Comparison of ENCODE assay signal across 8 cellular contexts in the genomic region with DNA sequence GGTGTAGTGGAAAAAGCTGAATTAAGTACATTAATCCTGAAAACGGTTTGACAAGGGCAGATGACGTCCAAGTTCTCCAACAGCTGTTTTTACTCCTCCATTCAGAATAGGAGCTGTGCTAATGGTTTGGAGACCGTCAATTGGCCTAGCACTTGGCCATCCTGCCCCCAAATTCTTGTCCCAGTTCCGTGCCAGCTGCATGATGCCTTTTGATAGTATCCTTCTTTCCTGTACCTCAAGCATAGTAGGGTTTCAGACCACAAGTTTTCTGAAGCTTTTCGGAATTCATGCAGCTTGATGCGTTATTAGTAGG. TPM values are rescaled to one million over a fixed set of nuclear protein-coding genes. Genes with fewer than 3 reads are reported as not detected.
DNase-seq lines count a peak whose midpoint lies in the region; ATAC-seq and TF ChIP-seq lines count a peak whose summit lies in the region.

No MANE protein-coding gene starts in this region.

- H3K4me3 Mint-ChIP-seq in IgD-negative memory B cell = peak overlapping the region; percentile 76 to 97 (median 93)

- intact Hi-C loops in left lung (cut with DNase I) = no loop called here

- no peaks in the 10 kb centered on the region for H3K9me3 Mint-ChIP-seq in IgD-negative memory B cell

- H3K27me3 ChIP-seq in brain microvascular endothelial cell (replicated peaks) (no peaks in the 10 kb centered on the region), left lung (no peaks in the 10 kb centered on the region), thymus (ENCODE audit: control insufficient read depth, insufficient read depth) (peaks cover 3% of the 10 kb centered on the region)

- peak overlapping the region; percentile 95 for H3K4me3 ChIP-seq in brain microvascular endothelial cell (ENCODE audit: low read depth, low read length)
- peak overlapping the region; percentile 76 to 87 for H3K4me3 ChIP-seq in left lung
- peak overlapping the region; percentile 74 for H3K4me3 ChIP-seq in thymus (ENCODE audit: low read length)

- TF ChIP-seq CTCF in brain microvascular endothelial cell (IDR thresholded peaks at IDR 0.05; ENCODE audit: low read depth, low read length, missing control alignments) (no peak), left lung (IDR thresholded peaks at IDR 0.05) (no peak)

- peaks cover 5 to 13% (median 8%) of the 10 kb centered on the region in 3 donors for H3K4me1 Mint-ChIP-seq in IgD-negative memory B cell

- H3K27ac Mint-ChIP-seq in IgD-negative memory B cell = peak overlapping the region; percentile 48 to 89 (median 62)

- H3K36me3 Mint-ChIP-seq in IgD-negative memory B cell = peaks cover 2% of the 10 kb centered on the region

- peaks cover 3 to 26% of the 10 kb centered on the region in 2 donors for H3K4me1 ChIP-seq in left lung
- peaks cover 10% of the 10 kb centered on the region for H3K4me1 ChIP-seq in thymus (ENCODE audit: control insufficient read depth, insufficient read depth, low read length)

- H3K27ac ChIP-seq in brain microvascular endothelial cell (peak overlapping the region; percentile 46), left lung (peak overlapping the region; percentile 80 to 86), thymus (ENCODE audit: low read depth) (peak overlapping the region; percentile 80)

- 35% methylated on average over 6 of the region's 6 CpGs for WGBS in thymus

- ATAC-seq in left lung (peak; percentile 14), GM21528 (IDR thresholded peaks at IDR 0.05; ENCODE audit: low FRiP score, unreplicated experiment) (no peak)

- peaks cover 3% of the 10 kb centered on the region for H3K27me3 Mint-ChIP-seq in IgD-negative memory B cell

- DNase-seq in NCI-H146 (lab: John Stamatoyannopoulos, UW) (peak; percentile 44), NCI-H146 treated with DMSO at 0.1 percent for 48 hours (lab: John Stamatoyannopoulos, UW; ENCODE audit: unreplicated experiment) (no peak), brain microvascular endothelial cell (no peak), left lung (no peak), NCI-H1436 treated with DMSO at 0.1 percent for 48 hours (lab: John Stamatoyannopoulos, UW) (no peak)

- H3K9me3 ChIP-seq in left lung (no peaks in the 10 kb centered on the region), thymus (ENCODE audit: control insufficient read depth) (no peaks in the 10 kb centered on the region)

- in situ Hi-C loops in brain microvascular endothelial cell (cut with HindIII; ENCODE audit: low pct_ligation_motif_present, low sequenced_read_pairs) = no loop called here

- H3K36me3 ChIP-seq in brain microvascular endothelial cell (replicated peaks) (no peaks in the 10 kb centered on the region), left lung (no peaks in the 10 kb centered on the region), thymus (ENCODE audit: control insufficient read depth, insufficient read depth) (no peaks in the 10 kb centered on the region)

RNA-seq across cellular contexts. Expression of a gene that starts 0.6 kb away (rescaled TPM):
- polyA plus RNA-seq in IgD-negative memory B cell = 1.5 TPM
- total RNA-seq in left lung = 10 to 100 TPM; 82.3 to 84.1 TPM
- polyA plus RNA-seq in thymus = 120 TPM

Comparison
In these comparisons a context has a peak if more than half of its experiments do, and no peak if none do; other contexts are left out.
1. RNA of a gene that starts 0.6 kb away (polyA plus RNA-seq): 120 TPM in thymus (single experiment); 1.5 TPM in IgD-negative memory B cell (single experiment); every median in the first group is over 10 times any median in the second.
2. Peak in every context shown above with its lines, with median percentiles within 50 percentile points of each other: H3K27ac ChIP-seq and H3K4me3 ChIP-seq.